14 cellular contexts compared by ENCODE assay signal in the genomic region with DNA sequence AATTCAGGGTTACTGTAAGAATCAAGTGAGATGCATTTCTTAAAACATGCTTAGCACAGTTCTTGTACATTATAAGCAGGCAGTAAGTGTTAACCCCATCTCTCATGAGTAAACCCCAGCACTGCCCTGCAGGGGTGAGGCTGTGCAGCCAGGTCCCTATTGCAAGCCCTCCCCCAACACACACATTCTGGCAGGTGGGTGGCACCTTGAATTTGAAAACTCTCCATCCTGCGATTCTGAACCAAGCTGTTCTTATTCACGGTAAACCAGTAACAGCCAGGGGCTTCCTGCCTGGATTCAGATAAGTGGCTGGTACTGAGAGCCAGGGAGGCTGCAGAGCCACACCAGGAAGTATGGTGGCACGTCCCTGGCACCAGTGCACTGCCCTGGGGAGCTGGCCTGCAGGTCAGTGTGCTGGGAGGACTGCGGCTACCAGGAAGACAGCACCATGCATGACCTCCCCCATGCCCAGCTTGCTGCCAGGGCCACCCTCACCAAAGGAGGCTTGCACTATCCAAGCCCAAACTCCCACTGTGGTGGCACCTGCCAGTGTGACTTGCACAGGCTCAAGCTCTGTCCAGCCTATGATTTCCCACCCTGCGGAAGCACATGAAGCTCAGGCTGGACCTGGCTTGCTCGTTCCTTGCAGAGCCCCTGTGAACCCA.
DNase-seq lines count a peak whose midpoint lies in the region; ATAC-seq and TF ChIP-seq lines count a peak whose summit lies in the region.
"Had no signal": no experiment of that assay in that cellular context is flagged by ENCODE, and none has a peak within 500 bp of the region (broad histone marks: within the 10 kb centered on the region; RNA-seq: fewer than 3 reads in every experiment).

No MANE protein-coding gene starts in this region.

- TF ChIP-seq CTCF in left ventricle myocardium inferior (IDR thresholded peaks at IDR 0.05; ENCODE audit: borderline replicate concordance) (no peak), RWPE2 (IDR thresholded peaks at IDR 0.05; ENCODE audit: poor library complexity, severe bottlenecking) (no peak), upper lobe of right lung (IDR thresholded peaks at IDR 0.05) (no peak)

- intact Hi-C loops in left ventricle myocardium inferior (cut with micrococcal nuclease) (no loop called here), left ventricle myocardium superior (cut with micrococcal nuclease) (no loop called here), upper lobe of right lung (cut with DNase I) (no loop called here)

- H3K4me1 ChIP-seq in left ventricle myocardium inferior (peaks cover 57% of the 10 kb centered on the region), RWPE2 (ENCODE audit: insufficient read depth, poor library complexity, severe bottlenecking) (peaks cover 15% of the 10 kb centered on the region), upper lobe of right lung (peaks cover 41% of the 10 kb centered on the region)

- H3K36me3 Mint-ChIP-seq in effector memory CD8-positive, alpha-beta T cell (ENCODE audit: insufficient read depth) = peaks cover 7% of the 10 kb centered on the region
- H3K36me3 Mint-ChIP-seq: stimulated activated memory B cell treated with anti-CD40 and anti-IgM and Interleukin-4, amounts not matched to agents 10 μg/mL and 1 μg/mL and 100 μg/mL, for 72 hours had no signal

- H3K9me3 Mint-ChIP-seq in effector memory CD8-positive, alpha-beta T cell = no peaks in the 10 kb centered on the region

- H3K27me3 ChIP-seq in left ventricle myocardium inferior (ENCODE audit: low read depth) = no peaks in the 10 kb centered on the region
- no peaks in the 10 kb centered on the region for H3K27me3 ChIP-seq in RWPE2 (ENCODE audit: insufficient read depth, poor library complexity, severe bottlenecking)
- no peaks in the 10 kb centered on the region for H3K27me3 ChIP-seq in upper lobe of right lung

- ATAC-seq in left ventricle myocardium superior (no peak), RWPE2 (ENCODE audit: low read depth) (no peak), upper lobe of right lung (peak; percentile 11), HG03442 (IDR thresholded peaks at IDR 0.05; ENCODE audit: unreplicated experiment) (no peak)
- no peak for ATAC-seq in effector memory CD8-positive, alpha-beta T cell (replicated peaks)
- ATAC-seq: stimulated activated memory B cell treated with anti-CD40 and anti-IgM and Interleukin-4, amounts not matched to agents 10 μg/mL and 1 μg/mL and 100 μg/mL, for 72 hours had no signal

- H3K36me3 ChIP-seq in left ventricle myocardium inferior (no peaks in the 10 kb centered on the region), RWPE2 (ENCODE audit: low read depth) (peaks cover 78% of the 10 kb centered on the region), upper lobe of right lung (no peaks in the 10 kb centered on the region)
- H3K36me3 ChIP-seq: WERI-Rb-1 had no signal

- peaks cover 54 to 59% of the 10 kb centered on the region in 2 donors for H3K4me1 Mint-ChIP-seq in effector memory CD8-positive, alpha-beta T cell (ENCODE audit: low read depth in 2 of 2)
- H3K4me1 Mint-ChIP-seq: stimulated activated memory B cell treated with anti-CD40 and anti-IgM and Interleukin-4, amounts not matched to agents 10 μg/mL and 1 μg/mL and 100 μg/mL, for 72 hours had no signal

- no peaks in the 10 kb centered on the region for H3K27me3 Mint-ChIP-seq in effector memory CD8-positive, alpha-beta T cell
- H3K27me3 Mint-ChIP-seq: stimulated activated memory B cell treated with anti-CD40 and anti-IgM and Interleukin-4, amounts not matched to agents 10 μg/mL and 1 μg/mL and 100 μg/mL, for 72 hours had no signal

- peak overlapping the region; percentile 85 to 91 for H3K4me3 Mint-ChIP-seq in effector memory CD8-positive, alpha-beta T cell
- H3K4me3 Mint-ChIP-seq: stimulated activated memory B cell treated with anti-CD40 and anti-IgM and Interleukin-4, amounts not matched to agents 10 μg/mL and 1 μg/mL and 100 μg/mL, for 72 hours had no signal

- no peaks in the 10 kb centered on the region for H3K9me3 ChIP-seq in left ventricle myocardium inferior (replicated peaks)
- H3K9me3 ChIP-seq in RWPE2 (ENCODE audit: severe bottlenecking) = no peaks in the 10 kb centered on the region
- no peaks in the 10 kb centered on the region for H3K9me3 ChIP-seq in upper lobe of right lung

- H3K4me3 ChIP-seq in left ventricle myocardium inferior (no peak overlapping the region), RWPE2 (ENCODE audit: severe bottlenecking) (no peak overlapping the region), upper lobe of right lung (no peak overlapping the region)

- peak overlapping the region; percentile 86 for H3K27ac ChIP-seq in left ventricle myocardium inferior (replicated peaks)
- peak overlapping the region; percentile 99 for H3K27ac ChIP-seq in RWPE2 (ENCODE audit: poor library complexity, severe bottlenecking)
- H3K27ac ChIP-seq in upper lobe of right lung = no peak overlapping the region
- H3K27ac ChIP-seq: WERI-Rb-1 had no signal

- DNase-seq in left ventricle myocardium inferior (no peak), left ventricle myocardium superior (no peak), RWPE2 (ENCODE audit: low spot score) (no peak), upper lobe of right lung (peak; percentile 60), foreskin melanocyte (no peak), OCI-M1 (lab: John Stamatoyannopoulos, UW) (no peak)
- no peak for DNase-seq in effector memory CD8-positive, alpha-beta T cell
- DNase-seq: dermis blood vessel endothelial cell; NCI-H1105 treated with DMSO at 0.1 percent for 48 hours; NCI-H526; stimulated activated CD4-positive, alpha-beta T cell treated with anti-CD3 and anti-CD28 coated beads, Interleukin-2, amount 100 ng/mL, for 48 hours; WERI-Rb-1 had no signal

- H3K27ac Mint-ChIP-seq in effector memory CD8-positive, alpha-beta T cell = peak overlapping the region; percentile 87 to 98
- H3K27ac Mint-ChIP-seq: stimulated activated memory B cell treated with anti-CD40 and anti-IgM and Interleukin-4, amounts not matched to agents 10 μg/mL and 1 μg/mL and 100 μg/mL, for 72 hours had no signal
